Comparison of ENCODE assay signal across 9 cellular contexts in the genomic region with DNA sequence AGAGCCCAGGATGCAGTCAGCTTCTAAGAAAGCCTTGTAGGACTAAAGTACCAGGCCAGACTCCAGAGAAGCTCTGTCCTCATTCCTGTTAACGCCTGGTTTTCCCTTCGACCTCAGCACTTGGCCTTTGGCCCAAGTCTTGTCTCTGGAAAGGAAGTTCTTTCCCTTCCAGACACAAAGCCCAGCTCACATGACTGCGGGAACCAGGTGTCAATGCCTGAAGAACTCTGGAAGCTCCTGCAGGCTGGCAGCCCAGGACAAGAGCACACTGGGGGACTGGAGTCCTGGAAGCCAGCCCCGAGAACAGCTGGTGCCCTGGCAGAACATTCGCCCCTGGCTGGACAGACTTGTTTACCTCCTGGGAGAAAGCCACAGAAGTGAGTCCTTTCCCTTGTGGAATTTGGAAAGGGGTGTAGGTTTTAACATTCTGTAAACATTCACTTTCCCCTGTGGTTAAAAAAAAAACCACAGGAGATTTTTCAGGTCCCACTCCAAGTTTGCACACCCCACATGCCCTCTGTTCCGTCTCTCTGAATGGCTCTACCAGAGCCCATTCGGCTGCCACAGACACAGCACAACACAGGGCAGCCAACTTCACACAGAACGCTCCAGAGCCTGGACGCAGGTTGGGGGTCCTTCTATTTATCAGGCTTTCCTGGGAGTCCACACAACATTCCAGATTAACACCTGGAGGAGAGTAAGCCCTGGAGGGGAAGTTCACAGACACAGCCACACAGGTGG. TPM values are rescaled to one million over a fixed set of nuclear protein-coding genes. Genes with fewer than 3 reads are reported as not detected.
DNase-seq lines count a peak whose midpoint lies in the region; ATAC-seq, FAIRE-seq and TF ChIP-seq lines count a peak whose summit lies in the region.
"Had no signal": no experiment of that assay in that cellular context is flagged by ENCODE, and none has a peak within 500 bp of the region (broad histone marks: within the 10 kb centered on the region; RNA-seq: fewer than 3 reads in every experiment).

No MANE protein-coding gene starts in this region.

- no peaks in the 10 kb centered on the region for H3K36me3 Mint-ChIP-seq in neural progenitor cell

- H4K20me1 ChIP-seq in hepatocyte (ENCODE audit: insufficient read depth, poor library complexity, severe bottlenecking): peaks cover 7% of the 10 kb centered on the region
- no peaks in the 10 kb centered on the region for H4K20me1 ChIP-seq in neural progenitor cell (ENCODE audit: low read depth)

- H3K27me3 Mint-ChIP-seq in neural progenitor cell (ENCODE audit: insufficient read depth, low read depth): peaks cover 2% of the 10 kb centered on the region

- peak; percentile 84 to 86 for ATAC-seq in gastrocnemius medialis
- ATAC-seq in HG03442 (IDR thresholded peaks at IDR 0.05; ENCODE audit: unreplicated experiment): no peak

- H3K4me2 ChIP-seq in hepatocyte (peak overlapping the region; percentile 51), neural progenitor cell (no peak overlapping the region)

- H3K9me3 Mint-ChIP-seq in neural progenitor cell: no peaks in the 10 kb centered on the region

- no peak overlapping the region for H3K27ac Mint-ChIP-seq in neural progenitor cell

- FAIRE-seq in RCC 7860 (lab: Jason Lieb, UNC): no peak
- FAIRE-seq: colon had no signal

- TF ChIP-seq CTCF in hepatocyte (IDR thresholded peaks at IDR 0.05; ENCODE audit: poor library complexity) (no peak), gastrocnemius medialis (IDR thresholded peaks at IDR 0.05 in 4 of 5, conservative IDR thresholded peaks at IDR 0.05 in 1 of 5) (peak in 1 of 5 experiments; percentile 20), neural progenitor cell (IDR thresholded peaks at IDR 0.05) (no peak)

- no peak overlapping the region for H3K9ac ChIP-seq in neural progenitor cell

- in situ Hi-C loops in gastrocnemius medialis (cut with MboI; ENCODE audit: low sequenced_read_pairs in 4 of 4): no loop called here

- H3K79me2 ChIP-seq in hepatocyte (peaks cover 5% of the 10 kb centered on the region), neural progenitor cell (ENCODE audit: low read depth) (no peaks in the 10 kb centered on the region)

- H3K4me3 ChIP-seq in hepatocyte: no peak overlapping the region
- H3K4me3 ChIP-seq in gastrocnemius medialis: peak overlapping the region; percentile 5 to 22 (median 14)
- H3K4me3 ChIP-seq in neural progenitor cell: no peak overlapping the region

- H3K36me3 ChIP-seq in hepatocyte (replicated peaks; ENCODE audit: insufficient read depth, low read depth) (no peaks in the 10 kb centered on the region), gastrocnemius medialis (no peaks in the 10 kb centered on the region), neural progenitor cell (no peaks in the 10 kb centered on the region)

- TF ChIP-seq POLR2A in gastrocnemius medialis (IDR thresholded peaks at IDR 0.05): peak in 1 of 2 donors; percentile 14

- H3K4me1 Mint-ChIP-seq in neural progenitor cell: peaks cover 16% of the 10 kb centered on the region

- H3K27me3 ChIP-seq in hepatocyte: no peaks in the 10 kb centered on the region
- no peaks in the 10 kb centered on the region for H3K27me3 ChIP-seq in gastrocnemius medialis
- no peaks in the 10 kb centered on the region for H3K27me3 ChIP-seq in neural progenitor cell

- no peaks in the 10 kb centered on the region for H3K9me2 ChIP-seq in hepatocyte (replicated peaks; ENCODE audit: insufficient read depth)

- DNase-seq in EL: peak; percentile 12
- DNase-seq in anterior cingulate cortex (lab: John Stamatoyannopoulos, UW): peak in 56 of 58 donors; percentile 22 to 94 (median 78)
- peak; percentile 61 for DNase-seq in hepatocyte (ENCODE audit: low spot score)
- DNase-seq in gastrocnemius medialis: peak; percentile 99 to 100
- no peak for DNase-seq in neural progenitor cell (ENCODE audit: low spot score)
- DNase-seq in activated CD4-positive, CD25-positive, alpha-beta regulatory T cell treated with anti-CD3 and anti-CD28 coated beads, Interleukin-2, amount 50 U/mL, for 72 hours: no peak
- no peak for DNase-seq in RCC 7860 (ENCODE audit: low spot score)

- WGBS in hepatocyte (ENCODE audit: low lambda C conversion rate, missing lambda C conversion rate): 68% methylated on average over 9 of the region's 9 CpGs

- peaks cover 28% of the 10 kb centered on the region for H3K4me1 ChIP-seq in hepatocyte (ENCODE audit: insufficient read depth)
- peaks cover 90 to 95% of the 10 kb centered on the region in 2 donors for H3K4me1 ChIP-seq in gastrocnemius medialis
- H3K4me1 ChIP-seq in neural progenitor cell: no peaks in the 10 kb centered on the region

- H2AFZ ChIP-seq in hepatocyte (no peak overlapping the region), neural progenitor cell (replicated peaks) (no peak overlapping the region)

- H3K9me3 ChIP-seq in hepatocyte (ENCODE audit: low read depth): no peaks in the 10 kb centered on the region
- no peaks in the 10 kb centered on the region for H3K9me3 ChIP-seq in gastrocnemius medialis
- no peaks in the 10 kb centered on the region for H3K9me3 ChIP-seq in neural progenitor cell (ENCODE audit: low read depth)

- intact Hi-C loops in gastrocnemius medialis (cut with DNase I; ENCODE audit: low total_unique reads): loop anchor here (2.0 to 5.0 kb wide), 2 partner anchors 17 to 1893 kb away; no protein-coding TSS in a partner anchor

- H3F3A ChIP-seq in neural progenitor cell (ENCODE audit: low read depth): no peaks in the 10 kb centered on the region

- no peak overlapping the region for H3K4me3 Mint-ChIP-seq in neural progenitor cell

- H3K27ac ChIP-seq in hepatocyte (peak overlapping the region; percentile 45), gastrocnemius medialis (peak overlapping the region; percentile 92 to 95 (median 95)), neural progenitor cell (no peak overlapping the region)

RNA-seq across cellular contexts. Expression of gene ACSS1, which starts 18.1 kb away (rescaled TPM):
- total RNA-seq in hepatocyte: 20.5 and 22.2 TPM in 2 replicates
- polyA plus RNA-seq in hepatocyte: 28.2 and 37.7 TPM in 2 replicates
- 10 to 100 TPM; 11.4 to 84.6 (median 11.8) TPM for total RNA-seq in gastrocnemius medialis
- not detected in 2 replicates for total RNA-seq in neural progenitor cell (ENCODE audit: low replicate concordance)

RNA-seq across cellular contexts. Expression of gene VSX1, which starts 42.1 kb away (rescaled TPM):
- total RNA-seq in hepatocyte: not detected in 2 replicates
- polyA plus RNA-seq in hepatocyte: not detected in 2 replicates
- 1 to 10 TPM in 1 of 4 donors, under 1 TPM in 1, not detected in 2; 0.20 to 3.0 TPM for total RNA-seq in gastrocnemius medialis
- total RNA-seq in neural progenitor cell (ENCODE audit: low replicate concordance): not detected in 2 replicates

RNA-seq across cellular contexts. Expression of gene APMAP, which starts 47.3 kb away (rescaled TPM):
- total RNA-seq in hepatocyte (97.7 and 110 TPM in 2 replicates), gastrocnemius medialis (100 to 1,000 TPM in 1 of 4 donors, 10 to 100 TPM in 3; 24.2 to 108 (median 29.3) TPM), neural progenitor cell (ENCODE audit: low replicate concordance) (71.7 and 88.0 TPM in 2 replicates)
- polyA plus RNA-seq in hepatocyte: 123 and 125 TPM in 2 replicates

Comparison
In these comparisons a context has a peak if more than half of its experiments do, and no peak if none do; other contexts are left out.
1. DNase-seq: peak in EL (single experiment), anterior cingulate cortex (56 of 58), hepatocyte (single experiment) and gastrocnemius medialis (2 of 2); none in neural progenitor cell (single experiment), activated CD4-positive, CD25-positive, alpha-beta regulatory T cell treated with anti-CD3 and anti-CD28 coated beads, Interleukin-2, amount 50 U/mL, for 72 hours (single experiment) and RCC 7860 (single experiment).
2. H3K4me3 ChIP-seq: peak in gastrocnemius medialis (4 of 4); none in hepatocyte (single experiment) and neural progenitor cell (single experiment).
3. RNA of gene ACSS1, which starts 18.1 kb away (total RNA-seq): 20.5 to 22.2 TPM in hepatocyte and 11.4 to 84.6 TPM in gastrocnemius medialis; not detected in neural progenitor cell; every median in the first group is over 10 times any median in the second.